In genomic region chr11:34052608-34053160, GRCh38 we compare ENCODE assay signal across 8 cellular contexts. TPM values are rescaled to one million over a fixed set of nuclear protein-coding genes. Genes with fewer than 3 reads are reported as not detected.
DNase-seq lines count a peak whose midpoint lies in the region; ATAC-seq and TF ChIP-seq lines count a peak whose summit lies in the region.

No MANE protein-coding gene starts in this region.

- peak in 1 of 5 donors; percentile 52 for DNase-seq in CD4-positive, alpha-beta memory T cell
- DNase-seq in HFFc6 = no peak
- peak; percentile 49 for DNase-seq in activated CD4-positive, alpha-beta T cell treated with anti-CD3 and anti-CD28 coated beads for 48 hours
- DNase-seq in endodermal cell = peak; percentile 67
- DNase-seq in naive B cell = no peak
- DNase-seq in testis = peak; percentile 30
- no peak for DNase-seq in cerebellar nuclear complex (lab: John Stamatoyannopoulos, UW)
- no peak for DNase-seq in dedifferentiated amniotic fluid mesenchymal stem cell (ENCODE audit: extremely low spot score)

- peak overlapping the region; percentile 97 for H3K27ac ChIP-seq in CD4-positive, alpha-beta memory T cell (ENCODE audit: low read depth, low read length)
- peak overlapping the region; percentile 97 for H3K27ac ChIP-seq in endodermal cell (ENCODE audit: low read depth, low read length)
- peak overlapping the region; percentile 89 to 99 for H3K27ac ChIP-seq in testis

- H3K9me3 ChIP-seq in CD4-positive, alpha-beta memory T cell (ENCODE audit: control insufficient read depth in 1 of 2, low read length in 2 of 2) = no peaks in the 10 kb centered on the region
- H3K9me3 ChIP-seq in endodermal cell (ENCODE audit: control insufficient read depth, low read length) (no peaks in the 10 kb centered on the region), testis (no peaks in the 10 kb centered on the region)

- peak in 1 of 2 donors; percentile 0 for ATAC-seq in naive B cell (ENCODE audit: low read depth in 2 of 2)

- 0% methylated on average over 5 to 40 of the region's 40 CpGs for WGBS in endodermal cell (ENCODE audit: insufficient coverage in 1 of 2, insufficient read length in 1 of 2), 2 experiments
- 0 to 1% methylated on average over 38 to 40 of the region's 40 CpGs for WGBS in testis, 2 donors

- CTCF ChIA-PET in CD4-positive, alpha-beta memory T cell (lab: Charles Lee; ENCODE audit: partially characterized antibody) = interaction anchor here (0.8 to 1.1 kb wide), 2 partner anchors 9 to 11 kb away, joined by 3 read pairs; no protein-coding TSS in a partner anchor

- peak overlapping the region; percentile 84 to 97 for H3K4me3 ChIP-seq in CD4-positive, alpha-beta memory T cell (ENCODE audit: low read length in 2 of 2)
- H3K4me3 ChIP-seq in endodermal cell (ENCODE audit: low read length) (peak overlapping the region; percentile 90), testis (peak overlapping the region; percentile 88 to 96)

- H3K27me3 Mint-ChIP-seq in CD4-positive, alpha-beta memory T cell = no peaks in the 10 kb centered on the region
- H3K27me3 Mint-ChIP-seq in HFFc6 (ENCODE audit: insufficient read depth) (peaks cover 3% of the 10 kb centered on the region), endodermal cell (ENCODE audit: insufficient read depth) (no peaks in the 10 kb centered on the region), naive B cell (no peaks in the 10 kb centered on the region)

- peaks cover 0 to 5% (median 0%) of the 10 kb centered on the region in 8 donors for H3K9me3 Mint-ChIP-seq in CD4-positive, alpha-beta memory T cell
- H3K9me3 Mint-ChIP-seq in HFFc6 = no peaks in the 10 kb centered on the region
- H3K9me3 Mint-ChIP-seq in endodermal cell = no peaks in the 10 kb centered on the region
- no peaks in the 10 kb centered on the region for H3K9me3 Mint-ChIP-seq in naive B cell

- peak overlapping the region; percentile 97 for H3K9ac ChIP-seq in endodermal cell (ENCODE audit: extremely low read depth, low read length, poor library complexity, severe bottlenecking)

- POLR2A ChIA-PET in CD4-positive, alpha-beta memory T cell (lab: Charles Lee; ENCODE audit: partially characterized antibody) = interaction anchor here (0.8 to 7.8 kb wide), 9 partner anchors 9 to 305 kb away, joined by 3 to 157 read pairs (median 10); partner anchors contain the start of genes ABTB2 and NAT10

- H3K36me3 Mint-ChIP-seq in CD4-positive, alpha-beta memory T cell = peaks cover 8 to 23% of the 10 kb centered on the region in 2 donors
- H3K36me3 Mint-ChIP-seq in HFFc6 (ENCODE audit: low read depth) (peaks cover 15% of the 10 kb centered on the region), endodermal cell (ENCODE audit: low read depth) (peaks cover 32% of the 10 kb centered on the region), naive B cell (no peaks in the 10 kb centered on the region)

- TF ChIP-seq CTCF in HFFc6 (IDR thresholded peaks at IDR 0.05) (no peak), endodermal cell (conservative IDR thresholded peaks at IDR 0.05) (no peak), testis (IDR thresholded peaks at IDR 0.05) (no peak)

- peaks cover 22 to 50% (median 32%) of the 10 kb centered on the region in 4 donors for H3K4me1 Mint-ChIP-seq in CD4-positive, alpha-beta memory T cell
- H3K4me1 Mint-ChIP-seq in HFFc6 (ENCODE audit: low read depth) (peaks cover 45% of the 10 kb centered on the region), endodermal cell (peaks cover 30% of the 10 kb centered on the region), naive B cell (peaks cover 28 to 37% (median 28%) of the 10 kb centered on the region in 3 donors)

- TF ChIP-seq POLR2A in testis (IDR thresholded peaks at IDR 0.05) = no peak

- no peaks in the 10 kb centered on the region for H3K36me3 ChIP-seq in CD4-positive, alpha-beta memory T cell (ENCODE audit: insufficient read depth, low read length)
- H3K36me3 ChIP-seq in endodermal cell (ENCODE audit: control insufficient read depth, insufficient read depth, low read length) (peaks cover 42% of the 10 kb centered on the region), testis (ENCODE audit: low read depth, missing control alignments) (no peaks in the 10 kb centered on the region)

- peak overlapping the region; percentile 95 to 99 (median 97) for H3K4me3 Mint-ChIP-seq in CD4-positive, alpha-beta memory T cell
- H3K4me3 Mint-ChIP-seq in HFFc6 = peak overlapping the region; percentile 99
- peak overlapping the region; percentile 100 for H3K4me3 Mint-ChIP-seq in endodermal cell
- peak overlapping the region; percentile 95 to 100 (median 99) for H3K4me3 Mint-ChIP-seq in naive B cell

- H3K4me1 ChIP-seq in CD4-positive, alpha-beta memory T cell (ENCODE audit: insufficient read depth, low read length) = peaks cover 46% of the 10 kb centered on the region
- peaks cover 3% of the 10 kb centered on the region for H3K4me1 ChIP-seq in endodermal cell (ENCODE audit: control insufficient read depth, insufficient read depth, low read length)
- peaks cover 38% of the 10 kb centered on the region for H3K4me1 ChIP-seq in testis

- intact Hi-C loops in CD4-positive, alpha-beta memory T cell (cut with micrococcal nuclease) = loop anchor here (1.0 to 10.0 kb wide), 6 partner anchors 35 to 386 kb away; partner anchors contain the start of genes ABTB2, C11orf91, CAT and FBXO3
- intact Hi-C loops in testis (cut with DNase I; ENCODE audit: low total_unique reads) = no loop called here

- no peaks in the 10 kb centered on the region for H3K27me3 ChIP-seq in CD4-positive, alpha-beta memory T cell (ENCODE audit: insufficient read depth, low read length)
- H3K27me3 ChIP-seq in endodermal cell (ENCODE audit: control insufficient read depth, insufficient read depth, low read length, poor library complexity, severe bottlenecking) = no peaks in the 10 kb centered on the region
- no peaks in the 10 kb centered on the region for H3K27me3 ChIP-seq in testis

- peak overlapping the region; percentile 95 to 99 (median 97) for H3K27ac Mint-ChIP-seq in CD4-positive, alpha-beta memory T cell
- H3K27ac Mint-ChIP-seq in HFFc6 (peak overlapping the region; percentile 96), endodermal cell (peak overlapping the region; percentile 96), naive B cell (peak overlapping the region; percentile 96 to 99 (median 98))

RNA-seq across cellular contexts. Expression of gene CAPRIN1, which starts 1.2 kb away (rescaled TPM):
- total RNA-seq in CD4-positive, alpha-beta memory T cell = 100 to 1,000 TPM; 160 to 176 TPM
- 10 to 100 TPM; 43.3 to 97.1 TPM for polyA plus RNA-seq in CD4-positive, alpha-beta memory T cell
- total RNA-seq in HFFc6 (2021; fragmentation: NEBNext Ultra II Directional; extraction: Animal tissue kit (Norgen Biotek cat#: 25700)) = 100 to 1,000 TPM; 275 to 313 (median 300) TPM
- total RNA-seq in endodermal cell (100 to 1,000 TPM; 226 to 241 TPM), testis (100 to 1,000 TPM; 281 to 377 TPM)
- 292 TPM for polyA plus RNA-seq in endodermal cell (2013, experiment 1 of 2)
- polyA plus RNA-seq in endodermal cell (2013, experiment 2 of 2) = 275 TPM
- polyA plus RNA-seq in naive B cell (ENCODE audit: low read depth in 6 of 6) (10 to 100 TPM; 36.3 to 70.9 (median 50.7) TPM), testis (ENCODE audit: insufficient read depth, low read depth, low replicate concordance) (419 TPM)

RNA-seq across cellular contexts. Expression of gene NAT10, which starts 52.7 kb away (rescaled TPM):
- total RNA-seq in CD4-positive, alpha-beta memory T cell = 10 to 100 TPM; 73.6 to 81.5 TPM
- polyA plus RNA-seq in CD4-positive, alpha-beta memory T cell = 10 to 100 TPM; 28.0 to 49.3 TPM
- total RNA-seq in HFFc6 (2021; fragmentation: NEBNext Ultra II Directional; extraction: Animal tissue kit (Norgen Biotek cat#: 25700)) = 10 to 100 TPM; 46.9 to 61.2 (median 54.9) TPM
- 10 to 100 TPM; 59.7 to 61.0 TPM for total RNA-seq in endodermal cell
- 37.3 TPM for polyA plus RNA-seq in endodermal cell (2013, experiment 1 of 2)
- polyA plus RNA-seq in endodermal cell (2013, experiment 2 of 2) = 34.9 TPM
- 10 to 100 TPM; 12.1 to 43.8 (median 33.8) TPM for polyA plus RNA-seq in naive B cell (ENCODE audit: low read depth in 6 of 6)
- total RNA-seq in testis = 10 to 100 TPM; 47.7 to 50.5 TPM
- polyA plus RNA-seq in testis (ENCODE audit: insufficient read depth, low read depth, low replicate concordance) = 49.9 TPM

Comparison
In these comparisons a context has a peak if more than half of its experiments do, and no peak if none do; other contexts are left out.
1. DNase-seq: peak in activated CD4-positive, alpha-beta T cell treated with anti-CD3 and anti-CD28 coated beads for 48 hours (single experiment), endodermal cell (single experiment) and testis (single experiment); none in HFFc6 (single experiment), naive B cell (single experiment), cerebellar nuclear complex (0 of 2) and dedifferentiated amniotic fluid mesenchymal stem cell (single experiment).
2. Peak in every context shown above with its lines, with median percentiles within 50 percentile points of each other: H3K27ac ChIP-seq, H3K4me3 ChIP-seq, H3K27ac Mint-ChIP-seq and H3K4me3 Mint-ChIP-seq.